ENCODE assay signal across 8 cellular contexts in genomic region chr11:117823294-117823940, GRCh38. TPM values are rescaled to one million over a fixed set of nuclear protein-coding genes. Genes with fewer than 3 reads are reported as not detected.
A peak's percentile ranks its signal among the peaks of the same experiment; 100 is the strongest.
DNase-seq lines count a peak whose midpoint lies in the region; ATAC-seq, FAIRE-seq and TF ChIP-seq lines count a peak whose summit lies in the region.

No MANE protein-coding gene starts in this region.

- peak overlapping the region; percentile 0 to 66 for H2BK12ac ChIP-seq in mesenchymal stem cell (ENCODE audit: low read length in 2 of 2)

- no peak overlapping the region for H2BK15ac ChIP-seq in mesenchymal stem cell (ENCODE audit: low read depth, poor library complexity, severe bottlenecking)

- H3K9ac ChIP-seq in mesenchymal stem cell (ENCODE audit: low read length): no peak overlapping the region

- peak overlapping the region in 1 of 2 experiments; percentile 6 for H3K4ac ChIP-seq in mesenchymal stem cell (ENCODE audit: low read depth in 1 of 2, low read length in 2 of 2)

- peak overlapping the region; percentile 79 for H4K91ac ChIP-seq in mesenchymal stem cell (ENCODE audit: low read length)

- FAIRE-seq in HTR-8/SVneo (lab: Jason Lieb, UNC): no peak

- H3K4me3 Mint-ChIP-seq in CD4-positive, alpha-beta memory T cell: peak overlapping the region in 1 of 8 donors; percentile 52

- H3K14ac ChIP-seq in mesenchymal stem cell (ENCODE audit: low read length in 2 of 2): no peak overlapping the region

- H3K4me1 ChIP-seq in CD4-positive, alpha-beta memory T cell (ENCODE audit: insufficient read depth, low read length): peaks cover 38% of the 10 kb centered on the region
- no peaks in the 10 kb centered on the region for H3K4me1 ChIP-seq in ascending aorta
- H3K4me1 ChIP-seq in mesenchymal stem cell (ENCODE audit: control insufficient read depth, insufficient read depth, low read depth, low read length): peaks cover 68% of the 10 kb centered on the region

- peak overlapping the region in 5 of 7 donors; percentile 19 to 77 (median 68) for H3K27ac Mint-ChIP-seq in CD4-positive, alpha-beta memory T cell

- peak overlapping the region; percentile 72 to 77 for H3K18ac ChIP-seq in mesenchymal stem cell (ENCODE audit: low read depth in 1 of 2, low read length in 2 of 2)

- ATAC-seq in GM19397 (IDR thresholded peaks at IDR 0.05; ENCODE audit: unreplicated experiment): no peak
- no peak for ATAC-seq in HG03439 (IDR thresholded peaks at IDR 0.05; ENCODE audit: unreplicated experiment)

- H3K9me3 Mint-ChIP-seq in CD4-positive, alpha-beta memory T cell: no peaks in the 10 kb centered on the region

- no peaks in the 10 kb centered on the region for H3K36me3 ChIP-seq in CD4-positive, alpha-beta memory T cell (ENCODE audit: insufficient read depth, low read length)
- no peaks in the 10 kb centered on the region for H3K36me3 ChIP-seq in ascending aorta
- peaks cover 0 to 31% of the 10 kb centered on the region in 2 experiments for H3K36me3 ChIP-seq in mesenchymal stem cell (ENCODE audit: control insufficient read depth in 1 of 2, insufficient read depth in 2 of 2, low read depth in 1 of 2, low read length in 2 of 2)

- peak overlapping the region; percentile 30 for H3K4me2 ChIP-seq in mesenchymal stem cell (ENCODE audit: low read length, poor library complexity, severe bottlenecking)

- CTCF ChIA-PET in CD4-positive, alpha-beta memory T cell (lab: Charles Lee; ENCODE audit: partially characterized antibody): interaction anchor here (0.5 to 16.1 kb wide), 9 partner anchors 8 to 230 kb away, joined by 4 to 440 read pairs (median 8); no protein-coding TSS in a partner anchor

- H3K27ac ChIP-seq in CD4-positive, alpha-beta memory T cell (ENCODE audit: low read depth, low read length): no peak overlapping the region
- H3K27ac ChIP-seq in ascending aorta (peak overlapping the region; percentile 21 to 65), mesenchymal stem cell (ENCODE audit: low read length, poor library complexity, severe bottlenecking) (peak overlapping the region; percentile 94)

- peak in 1 of 3 experiments; percentile 7 for TF ChIP-seq CTCF in ascending aorta (IDR thresholded peaks at IDR 0.05)

- no peak overlapping the region for H3K23ac ChIP-seq in mesenchymal stem cell (ENCODE audit: low read length in 2 of 2)

- H4K8ac ChIP-seq in mesenchymal stem cell (ENCODE audit: low read length): peak overlapping the region; percentile 16

- H3K4me1 Mint-ChIP-seq in CD4-positive, alpha-beta memory T cell: peaks cover 20 to 61% (median 38%) of the 10 kb centered on the region in 4 donors

- H2AK5ac ChIP-seq in mesenchymal stem cell (ENCODE audit: low read length, severe bottlenecking): peak overlapping the region; percentile 65

- POLR2A ChIA-PET in CD4-positive, alpha-beta memory T cell (lab: Charles Lee; ENCODE audit: partially characterized antibody): interaction anchor here (0.8 to 3.0 kb wide), 8 partner anchors 124 to 230 kb away, joined by 3 to 21 read pairs (median 6); partner anchors contain the start of gene IL10RA

- 64% methylated on average over 17 of the region's 18 CpGs for WGBS in mesenchymal stem cell

- no peaks in the 10 kb centered on the region for H3K27me3 Mint-ChIP-seq in CD4-positive, alpha-beta memory T cell

- intact Hi-C loops in CD4-positive, alpha-beta memory T cell (cut with micrococcal nuclease): loop anchor here (1.0 kb wide), 2 partner anchors 124 to 230 kb away; no protein-coding TSS in a partner anchor
- intact Hi-C loops in ascending aorta (cut with DNase I): no loop called here

- no peaks in the 10 kb centered on the region for H3K79me1 ChIP-seq in mesenchymal stem cell (replicated peaks; ENCODE audit: low read length, poor library complexity, severe bottlenecking)

- peak overlapping the region; percentile 63 for H2BK5ac ChIP-seq in mesenchymal stem cell (ENCODE audit: low read depth, low read length, poor library complexity, severe bottlenecking)

- no peaks in the 10 kb centered on the region for H3K36me3 Mint-ChIP-seq in CD4-positive, alpha-beta memory T cell

- H2BK120ac ChIP-seq in mesenchymal stem cell (ENCODE audit: low read depth, low read length): no peak overlapping the region

- H2AFZ ChIP-seq in mesenchymal stem cell (ENCODE audit: low read depth, low read length): no peak overlapping the region

- no peaks in the 10 kb centered on the region for H3K9me3 ChIP-seq in CD4-positive, alpha-beta memory T cell (ENCODE audit: control insufficient read depth in 1 of 2, low read length in 2 of 2)
- H3K9me3 ChIP-seq in ascending aorta (no peaks in the 10 kb centered on the region), mesenchymal stem cell (ENCODE audit: control insufficient read depth, low read length) (no peaks in the 10 kb centered on the region)

- no peak overlapping the region for H3K4me3 ChIP-seq in CD4-positive, alpha-beta memory T cell (ENCODE audit: low read length in 2 of 2)
- H3K4me3 ChIP-seq in ascending aorta: no peak overlapping the region
- peak overlapping the region in 1 of 2 experiments; percentile 54 for H3K4me3 ChIP-seq in mesenchymal stem cell (ENCODE audit: insufficient read depth in 1 of 2, low read depth in 1 of 2, low read length in 2 of 2)

- DNase-seq in CD4-positive, alpha-beta memory T cell: peak; percentile 25 to 59 (median 44)
- DNase-seq in Kasumi-1 (lab: John Stamatoyannopoulos, UW) (peak; percentile 38 to 61), ascending aorta (ENCODE audit: low spot score in 2 of 2) (no peak), mesenchymal stem cell (no peak), HTR-8/SVneo (ENCODE audit: insufficient read length, low spot score) (no peak)
- DNase-seq in effector CD8-positive, alpha-beta T cell (lab: John Stamatoyannopoulos, UW): no peak

- H3K27me3 ChIP-seq in CD4-positive, alpha-beta memory T cell (ENCODE audit: insufficient read depth, low read length): no peaks in the 10 kb centered on the region
- H3K27me3 ChIP-seq in ascending aorta: no peaks in the 10 kb centered on the region
- peaks cover 0 to 40% of the 10 kb centered on the region in 2 experiments for H3K27me3 ChIP-seq in mesenchymal stem cell (ENCODE audit: control insufficient read depth in 1 of 2, insufficient read depth in 1 of 2, low read length in 2 of 2)

RNA-seq across cellular contexts. Expression of gene FXYD2, which starts 1.1 kb away (rescaled TPM):
- 10 to 100 TPM in 1 of 2 experiments, 1 to 10 TPM in 1; 9.3 to 10.5 TPM for total RNA-seq in CD4-positive, alpha-beta memory T cell
- polyA plus RNA-seq in CD4-positive, alpha-beta memory T cell: 1 to 10 TPM; 3.5 to 7.1 TPM
- total RNA-seq in ascending aorta: not detected
- 1.0 TPM for polyA plus RNA-seq in mesenchymal stem cell (2013, experiment 1 of 2)
- 0.58 TPM for polyA plus RNA-seq in mesenchymal stem cell (2013, experiment 2 of 2)

RNA-seq across cellular contexts. Expression of gene DSCAML1, which starts 26.4 kb away (rescaled TPM):
- 1 to 10 TPM in 1 of 2 experiments, under 1 TPM in 1; 1.00 to 1.0 TPM for total RNA-seq in CD4-positive, alpha-beta memory T cell
- not detected for polyA plus RNA-seq in CD4-positive, alpha-beta memory T cell
- total RNA-seq in ascending aorta: not detected
- not detected for polyA plus RNA-seq in mesenchymal stem cell (2013, experiment 1 of 2)
- polyA plus RNA-seq in mesenchymal stem cell (2013, experiment 2 of 2): not detected

RNA-seq across cellular contexts. Expression of gene FXYD6, which starts 53.0 kb away (rescaled TPM):
- total RNA-seq in CD4-positive, alpha-beta memory T cell: not detected
- under 1 TPM in 1 of 2 donors, not detected in 1; 0.15 TPM for polyA plus RNA-seq in CD4-positive, alpha-beta memory T cell
- total RNA-seq in ascending aorta: 16.4 TPM
- 52.5 TPM for polyA plus RNA-seq in mesenchymal stem cell (2013, experiment 1 of 2)
- 53.1 TPM for polyA plus RNA-seq in mesenchymal stem cell (2013, experiment 2 of 2)

Comparison
In these comparisons a context has a peak if more than half of its experiments do, and no peak if none do; other contexts are left out.
1. DNase-seq: peak in CD4-positive, alpha-beta memory T cell (5 of 5) and Kasumi-1 (2 of 2); none in ascending aorta (0 of 2), mesenchymal stem cell (single experiment), HTR-8/SVneo (single experiment) and effector CD8-positive, alpha-beta T cell (single experiment).
2. RNA of gene FXYD2, which starts 1.1 kb away (total RNA-seq): 9.3 to 10.5 TPM in CD4-positive, alpha-beta memory T cell; not detected in ascending aorta (single experiment); every median in the first group is over 10 times any median in the second.
3. RNA of gene FXYD6, which starts 53.0 kb away (total RNA-seq): 16.4 TPM in ascending aorta (single experiment); not detected in CD4-positive, alpha-beta memory T cell; every median in the first group is over 10 times any median in the second.